Comparison of ENCODE assay signal across 12 cellular contexts in the genomic region with DNA sequence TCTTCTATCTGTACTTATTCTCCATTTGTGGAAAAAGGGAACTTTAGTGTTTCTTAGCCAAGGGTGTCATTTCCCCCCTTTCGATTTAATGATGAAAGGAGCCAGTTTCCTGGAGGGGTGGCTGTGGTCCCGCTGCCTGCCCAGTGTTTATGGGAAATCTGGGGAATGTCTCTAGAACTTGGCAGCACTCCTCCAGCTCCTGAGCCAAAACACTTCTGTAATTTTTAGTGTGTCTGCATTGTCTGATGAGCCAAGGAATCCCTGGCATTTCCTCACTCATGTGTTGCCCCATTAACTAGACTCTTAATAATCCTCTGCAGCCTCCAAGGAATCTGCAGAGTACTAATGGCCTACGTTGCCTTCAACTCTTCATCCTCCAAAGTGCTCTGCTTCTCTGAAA.
DNase-seq lines count a peak whose midpoint lies in the region; ATAC-seq and TF ChIP-seq lines count a peak whose summit lies in the region.
"Had no signal": no experiment of that assay in that cellular context is flagged by ENCODE, and none has a peak within 500 bp of the region (broad histone marks: within the 10 kb centered on the region; RNA-seq: fewer than 3 reads in every experiment).

No MANE protein-coding gene starts in this region.

- no peaks in the 10 kb centered on the region for H3K79me2 ChIP-seq in SK-N-SH (ENCODE audit: insufficient read depth)

- DNase-seq in SK-N-SH (no peak), heart left ventricle (peak; percentile 40 to 60 (median 54)), T1000 (lab: John Stamatoyannopoulos, UW) (no peak), cerebellar nuclear complex (lab: John Stamatoyannopoulos, UW) (no peak), NCI-H345 treated with DMSO at 0.1 percent for 48 hours (lab: John Stamatoyannopoulos, UW; ENCODE audit: unreplicated experiment) (no peak), RPMI8226 (no peak)
- DNase-seq: activated CD4-positive, alpha-beta T cell treated with anti-CD3 and anti-CD28 coated beads, Interleukin-2, amount 10 ng/mL, durations not matched to agents 24 days and 14 days; natural killer cell; NCI-H187 treated with DMSO at 0.1 percent for 48 hours had no signal

- H3K4me3 ChIP-seq in SK-N-SH (ENCODE audit: low read depth in 2 of 2, low read length in 1 of 2): no peak overlapping the region
- no peak overlapping the region for H3K4me3 ChIP-seq in heart left ventricle

- no peak for TF ChIP-seq POLR2A in heart left ventricle (IDR thresholded peaks at IDR 0.05)

- H3K36me3 ChIP-seq in SK-N-SH (replicated peaks in 1 of 2; ENCODE audit: control insufficient read depth in 1 of 2, insufficient read depth in 2 of 2, low read length in 1 of 2): no peaks in the 10 kb centered on the region
- no peaks in the 10 kb centered on the region for H3K36me3 ChIP-seq in heart left ventricle

- POLR2A ChIA-PET in SK-N-SH (lab: Yijun Ruan, JAX): no interaction called here

- CTCF ChIA-PET in SK-N-SH (lab: Yijun Ruan, JAX): no interaction called here

- no peaks in the 10 kb centered on the region for H4K20me1 ChIP-seq in SK-N-SH (ENCODE audit: insufficient read depth)

- H3K27ac Mint-ChIP-seq in nephron: peak overlapping the region; percentile 52 to 83 (median 76)
- H3K27ac Mint-ChIP-seq: activated CD4-positive, alpha-beta T cell treated with anti-CD3 and anti-CD28 coated beads, Interleukin-2, amount 10 ng/mL, durations not matched to agents 24 days and 14 days; natural killer cell had no signal

- no peak for TF ChIP-seq CTCF in SK-N-SH (IDR thresholded peaks at IDR 0.05)
- no peak for TF ChIP-seq CTCF in heart left ventricle (IDR thresholded peaks at IDR 0.05)
- TF ChIP-seq CTCF in nephron (IDR thresholded peaks at IDR 0.05; ENCODE audit: unreplicated experiment in 3 of 3): no peak

- H3K4me1 Mint-ChIP-seq in nephron: peaks cover 17% of the 10 kb centered on the region
- H3K4me1 Mint-ChIP-seq: activated CD4-positive, alpha-beta T cell treated with anti-CD3 and anti-CD28 coated beads, Interleukin-2, amount 10 ng/mL, durations not matched to agents 24 days and 14 days had no signal

- H3F3A ChIP-seq in SK-N-SH (replicated peaks; ENCODE audit: insufficient read depth): no peaks in the 10 kb centered on the region

- no peaks in the 10 kb centered on the region for H3K27me3 ChIP-seq in SK-N-SH (ENCODE audit: insufficient read depth)
- H3K27me3 ChIP-seq in heart left ventricle: no peaks in the 10 kb centered on the region

- H3K9me2 ChIP-seq in SK-N-SH: no peaks in the 10 kb centered on the region

- intact Hi-C loops in heart left ventricle (cut with DNase I): loop anchor here in 1 of 10 donors (10.0 kb wide), 1 partner anchor 135 kb away; no protein-coding TSS in a partner anchor

- no peaks in the 10 kb centered on the region for H3K9me3 ChIP-seq in SK-N-SH
- H3K9me3 ChIP-seq in heart left ventricle: peaks cover 0 to 8% (median 0%) of the 10 kb centered on the region in 12 donors

- peak overlapping the region in 2 of 3 experiments; percentile 14 to 15 for H3K4me3 Mint-ChIP-seq in nephron
- H3K4me3 Mint-ChIP-seq: activated CD4-positive, alpha-beta T cell treated with anti-CD3 and anti-CD28 coated beads, Interleukin-2, amount 10 ng/mL, durations not matched to agents 24 days and 14 days; natural killer cell had no signal

- WGBS in SK-N-SH (ENCODE audit: low lambda C conversion rate): 15% methylated on average over 3 of the region's 3 CpGs
- WGBS in heart left ventricle, 4 donors: 0 to 9% (median 5%) methylated on average over 3 of the region's 3 CpGs

- H3K27ac ChIP-seq in SK-N-SH (ENCODE audit: low read depth in 2 of 2, low read length in 1 of 2) (no peak overlapping the region), heart left ventricle (peak overlapping the region in 5 of 12 donors; percentile 10 to 39 (median 32))
- H3K27ac ChIP-seq: 22Rv1 had no signal

- H3K9me3 Mint-ChIP-seq in nephron: peaks cover 4% of the 10 kb centered on the region
- H3K9me3 Mint-ChIP-seq: activated CD4-positive, alpha-beta T cell treated with anti-CD3 and anti-CD28 coated beads, Interleukin-2, amount 10 ng/mL, durations not matched to agents 24 days and 14 days had no signal

- no peak overlapping the region for H2AFZ ChIP-seq in SK-N-SH (ENCODE audit: low read depth)

- no peaks in the 10 kb centered on the region for H3K36me3 Mint-ChIP-seq in nephron (ENCODE audit: low read depth)
- H3K36me3 Mint-ChIP-seq: natural killer cell had no signal

- no peaks in the 10 kb centered on the region for H3K27me3 Mint-ChIP-seq in nephron (ENCODE audit: low read depth)
- H3K27me3 Mint-ChIP-seq: activated CD4-positive, alpha-beta T cell treated with anti-CD3 and anti-CD28 coated beads, Interleukin-2, amount 10 ng/mL, durations not matched to agents 24 days and 14 days had no signal

- H3K4me1 ChIP-seq in SK-N-SH (ENCODE audit: control insufficient read depth in 1 of 2, insufficient read depth in 2 of 2, low read depth in 1 of 2, low read length in 1 of 2) (peaks cover 0 to 12% of the 10 kb centered on the region in 2 experiments; a peak in 3 of 4 replicates), heart left ventricle (peaks cover 0 to 25% (median 8%) of the 10 kb centered on the region in 12 donors)

- H3K4me2 ChIP-seq in SK-N-SH: no peak overlapping the region

- ATAC-seq in SK-N-SH treated with all-trans-retinoic acid at 6 μM for 48 hours: no peak
- peak in 3 of 4 donors; percentile 83 to 91 (median 87) for ATAC-seq in heart left ventricle
- ATAC-seq: natural killer cell had no signal

- no peak overlapping the region for H3K9ac ChIP-seq in SK-N-SH

- TF ChIP-seq EP300 in SK-N-SH (IDR thresholded peaks at IDR 0.05; ENCODE audit: borderline replicate concordance in 1 of 2, low read depth in 1 of 2, low read length in 1 of 2): no peak

- TF ChIP-seq RAD21 in SK-N-SH (IDR thresholded peaks at IDR 0.05; ENCODE audit: low read length): no peak

TF ChIP-seq in SK-N-SH treated with all-trans-retinoic acid at 6 μM for 48 hours, 23 proteins besides CTCF, POLR2A, EP300 and RAD21 (continues in another document):
- no peak for TF ChIP-seq PPARA (CRISPR knock-in tag; IDR thresholded peaks at IDR 0.05; ENCODE audit: borderline replicate concordance)
- TF ChIP-seq, protein P1, sequence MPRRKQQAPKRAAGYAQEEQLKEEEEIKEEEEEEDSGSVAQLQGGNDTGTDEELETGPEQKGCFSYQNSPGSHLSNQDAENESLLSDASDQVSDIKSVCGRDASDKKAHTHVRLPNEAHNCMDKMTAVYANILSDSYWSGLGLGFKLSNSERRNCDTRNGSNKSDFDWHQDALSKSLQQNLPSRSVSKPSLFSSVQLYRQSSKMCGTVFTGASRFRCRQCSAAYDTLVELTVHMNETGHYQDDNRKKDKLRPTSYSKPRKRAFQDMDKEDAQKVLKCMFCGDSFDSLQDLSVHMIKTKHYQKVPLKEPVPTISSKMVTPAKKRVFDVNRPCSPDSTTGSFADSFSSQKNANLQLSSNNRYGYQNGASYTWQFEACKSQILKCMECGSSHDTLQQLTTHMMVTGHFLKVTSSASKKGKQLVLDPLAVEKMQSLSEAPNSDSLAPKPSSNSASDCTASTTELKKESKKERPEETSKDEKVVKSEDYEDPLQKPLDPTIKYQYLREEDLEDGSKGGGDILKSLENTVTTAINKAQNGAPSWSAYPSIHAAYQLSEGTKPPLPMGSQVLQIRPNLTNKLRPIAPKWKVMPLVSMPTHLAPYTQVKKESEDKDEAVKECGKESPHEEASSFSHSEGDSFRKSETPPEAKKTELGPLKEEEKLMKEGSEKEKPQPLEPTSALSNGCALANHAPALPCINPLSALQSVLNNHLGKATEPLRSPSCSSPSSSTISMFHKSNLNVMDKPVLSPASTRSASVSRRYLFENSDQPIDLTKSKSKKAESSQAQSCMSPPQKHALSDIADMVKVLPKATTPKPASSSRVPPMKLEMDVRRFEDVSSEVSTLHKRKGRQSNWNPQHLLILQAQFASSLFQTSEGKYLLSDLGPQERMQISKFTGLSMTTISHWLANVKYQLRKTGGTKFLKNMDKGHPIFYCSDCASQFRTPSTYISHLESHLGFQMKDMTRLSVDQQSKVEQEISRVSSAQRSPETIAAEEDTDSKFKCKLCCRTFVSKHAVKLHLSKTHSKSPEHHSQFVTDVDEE (CRISPR knock-in tag; IDR thresholded peaks at IDR 0.05): peak; percentile 63; the same call in 1 of the 2 replicates

TF ChIP-seq in SK-N-SH, 30 proteins besides CTCF, POLR2A, EP300 and RAD21:
- TF ChIP-seq YY1 (IDR thresholded peaks at IDR 0.05; ENCODE audit: low read depth) (no peak), MEF2A (IDR thresholded peaks at IDR 0.05; ENCODE audit: borderline replicate concordance, low read depth) (no peak), ELF1 (IDR thresholded peaks at IDR 0.05) (no peak)
- TF ChIP-seq, protein P2, sequence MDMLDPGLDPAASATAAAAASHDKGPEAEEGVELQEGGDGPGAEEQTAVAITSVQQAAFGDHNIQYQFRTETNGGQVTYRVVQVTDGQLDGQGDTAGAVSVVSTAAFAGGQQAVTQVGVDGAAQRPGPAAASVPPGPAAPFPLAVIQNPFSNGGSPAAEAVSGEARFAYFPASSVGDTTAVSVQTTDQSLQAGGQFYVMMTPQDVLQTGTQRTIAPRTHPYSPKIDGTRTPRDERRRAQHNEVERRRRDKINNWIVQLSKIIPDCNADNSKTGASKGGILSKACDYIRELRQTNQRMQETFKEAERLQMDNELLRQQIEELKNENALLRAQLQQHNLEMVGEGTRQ (IDR thresholded peaks at IDR 0.05; ENCODE audit: borderline replicate concordance, low read depth, low read length): no peak

Comparison
In these comparisons a context has a peak if more than half of its experiments do, and no peak if none do; other contexts are left out.
1. DNase-seq: peak in heart left ventricle (5 of 5); none in SK-N-SH (single experiment), T1000 (single experiment), cerebellar nuclear complex (0 of 2), NCI-H345 treated with DMSO at 0.1 percent for 48 hours (single experiment) and RPMI8226 (single experiment).